8 cellular contexts compared by ENCODE assay signal in genomic region chr7:4642468-4643203, GRCh38. TPM values are rescaled to one million over a fixed set of nuclear protein-coding genes. Genes with fewer than 3 reads are reported as not detected.
DNase-seq lines count a peak whose midpoint lies in the region; ATAC-seq and TF ChIP-seq lines count a peak whose summit lies in the region.

No MANE protein-coding gene starts in this region.

- DNase-seq in heart right ventricle (no peak), left cardiac atrium (no peak), ascending aorta (ENCODE audit: low spot score in 2 of 2) (no peak), lower leg skin (ENCODE audit: low spot score in 2 of 2) (no peak), upper lobe of right lung (no peak), NCI-H1105 treated with DMSO at 0.1 percent for 48 hours (lab: John Stamatoyannopoulos, UW) (no peak), NCI-H2029 (lab: John Stamatoyannopoulos, UW) (no peak)

- WGBS in heart right ventricle, 2 donors: 67 to 69% methylated on average over 20 of the region's 20 CpGs
- 58 to 59% methylated on average over 20 of the region's 20 CpGs for WGBS in lower leg skin, 2 donors

- no peak for TF ChIP-seq CTCF in heart right ventricle (IDR thresholded peaks at IDR 0.05)
- no peak for TF ChIP-seq CTCF in ascending aorta (IDR thresholded peaks at IDR 0.05)
- no peak for TF ChIP-seq CTCF in lower leg skin (IDR thresholded peaks at IDR 0.05)
- TF ChIP-seq CTCF in upper lobe of right lung (IDR thresholded peaks at IDR 0.05): no peak

- no peak for TF ChIP-seq POLR2A in lower leg skin (IDR thresholded peaks at IDR 0.05)

- intact Hi-C loops in heart right ventricle (cut with DNase I): loop anchor here in 6 of 10 donors (2.0 to 5.0 kb wide), 4 partner anchors 35 to 112 kb away; partner anchors contain the start of gene FOXK1 (in 2 of the 6)
- intact Hi-C loops in left cardiac atrium (cut with DNase I): loop anchor here in 1 of 2 donors (2.0 to 5.0 kb wide), 2 partner anchors 38 to 105 kb away; no protein-coding TSS in a partner anchor
- intact Hi-C loops in ascending aorta (cut with DNase I): loop anchor here (1.0 to 2.0 kb wide), 3 partner anchors 23 to 133 kb away; partner anchors contain the start of gene AP5Z1
- intact Hi-C loops in lower leg skin (cut with DNase I; ENCODE audit: low total_unique reads): loop anchor here (5.0 kb wide), 1 partner anchor 40 kb away; the partner anchor contains the start of gene FOXK1
- intact Hi-C loops in upper lobe of right lung (cut with DNase I): no loop called here

- H3K4me3 ChIP-seq in heart right ventricle (peak overlapping the region; percentile 15 to 78 (median 64)), ascending aorta (peak overlapping the region; percentile 67 to 76), lower leg skin (ENCODE audit: low read depth, poor library complexity, severe bottlenecking) (peak overlapping the region; percentile 43), upper lobe of right lung (peak overlapping the region; percentile 77)

- H3K36me3 ChIP-seq in heart right ventricle (no peaks in the 10 kb centered on the region), ascending aorta (no peaks in the 10 kb centered on the region), upper lobe of right lung (no peaks in the 10 kb centered on the region)

- H3K4me1 ChIP-seq in heart right ventricle (peaks cover 0 to 16% (median 10%) of the 10 kb centered on the region in 9 donors), ascending aorta (peaks cover 0 to 4% of the 10 kb centered on the region in 2 donors), upper lobe of right lung (peaks cover 9% of the 10 kb centered on the region)

- peaks cover 0 to 8% (median 0%) of the 10 kb centered on the region in 11 donors for H3K9me3 ChIP-seq in heart right ventricle
- H3K9me3 ChIP-seq in ascending aorta: no peaks in the 10 kb centered on the region
- H3K9me3 ChIP-seq in upper lobe of right lung: no peaks in the 10 kb centered on the region

- H3K27me3 ChIP-seq in heart right ventricle (no peaks in the 10 kb centered on the region), ascending aorta (no peaks in the 10 kb centered on the region), upper lobe of right lung (no peaks in the 10 kb centered on the region)

- H3K27ac ChIP-seq in heart right ventricle (peak overlapping the region in 9 of 10 donors; percentile 76 to 95 (median 87)), ascending aorta (peak overlapping the region; percentile 87 to 94), upper lobe of right lung (peak overlapping the region; percentile 94)

- ATAC-seq in heart right ventricle (no peak), left cardiac atrium (no peak), upper lobe of right lung (no peak), GM21390 (IDR thresholded peaks at IDR 0.05; ENCODE audit: unreplicated experiment) (no peak)

RNA-seq across cellular contexts. Expression of gene FOXK1, which starts 39.5 kb away (rescaled TPM):
- total RNA-seq in heart right ventricle (10 to 100 TPM; 17.6 to 30.6 (median 25.4) TPM), left cardiac atrium (10 to 100 TPM; 17.5 to 22.1 TPM), ascending aorta (31.7 TPM), lower leg skin (10 to 100 TPM; 22.0 to 41.3 (median 30.3) TPM), upper lobe of right lung (33.3 TPM)
- 1 to 10 TPM; 3.6 to 9.8 TPM for polyA plus RNA-seq in heart right ventricle
